Comparison of ENCODE assay signal across 1 cellular context in the genomic region with DNA sequence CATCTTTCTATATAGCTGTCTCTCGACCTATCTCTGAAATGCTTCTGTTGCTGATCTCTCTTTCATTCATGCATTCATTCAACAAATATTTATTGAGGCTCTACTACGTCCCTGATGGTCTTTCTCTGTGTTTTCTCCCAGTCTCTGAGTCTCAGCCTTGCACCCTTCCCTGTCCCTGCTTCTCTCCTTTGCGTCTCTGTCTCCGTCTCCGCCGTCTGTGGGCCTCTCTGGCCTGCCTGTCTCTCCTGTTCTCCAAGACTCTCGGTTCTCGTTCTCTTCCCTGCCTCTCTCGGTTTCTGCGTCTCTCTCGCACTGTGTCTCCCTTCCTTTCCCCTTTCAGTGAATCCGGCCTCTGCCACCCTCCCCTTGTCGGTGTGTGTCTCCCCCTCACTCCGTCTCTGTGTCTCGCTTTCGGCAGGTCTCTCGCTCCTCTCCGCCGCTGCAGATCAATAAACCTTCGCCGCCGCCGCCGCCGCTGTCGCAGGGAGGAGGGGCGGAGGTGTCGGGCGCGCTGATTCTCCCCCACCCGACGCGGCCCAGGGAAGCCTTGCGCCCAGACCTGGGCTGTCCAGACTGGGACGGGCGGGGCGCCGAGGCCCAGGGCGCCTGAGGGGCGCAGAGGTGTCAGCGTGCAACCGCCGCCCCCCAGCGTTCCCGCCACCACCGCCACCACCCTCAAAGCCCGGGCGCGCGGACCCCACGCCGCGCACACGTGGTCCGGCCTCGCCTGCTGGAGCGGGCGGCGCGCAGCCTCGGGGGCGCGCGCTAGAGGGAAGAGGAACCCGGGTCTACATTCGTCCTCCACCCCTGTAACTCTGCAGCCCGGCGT.
TF ChIP-seq lines count a peak whose summit lies in the region.

No MANE protein-coding gene starts in this region.

TF ChIP-seq in HepG2, 621 proteins besides CTCF, POLR2A, EP300 and RAD21 (continued from another document and continues in another):
- TF ChIP-seq RARA (CRISPR knock-in tag; IDR thresholded peaks at IDR 0.05) (0 out of 2 replicates have a peak, but pooled peaks have one; percentile 3), ATF7-NPFF (CRISPR knock-in tag; IDR thresholded peaks at IDR 0.05; ENCODE audit: low read depth) (no peak), POGZ (CRISPR knock-in tag; IDR thresholded peaks at IDR 0.05) (no peak), MTF2 (CRISPR knock-in tag; IDR thresholded peaks at IDR 0.05; ENCODE audit: borderline replicate concordance) (no peak; the same call in 1 of the 2 replicates), ZMAT5 (CRISPR knock-in tag; IDR thresholded peaks at IDR 0.05; ENCODE audit: borderline replicate concordance, low read depth) (no peak), ZGPAT (CRISPR knock-in tag; IDR thresholded peaks at IDR 0.05) (no peak), ZNF609 (CRISPR knock-in tag; IDR thresholded peaks at IDR 0.05; ENCODE audit: borderline replicate concordance) (no peak), NCOA2 (CRISPR knock-in tag; IDR thresholded peaks at IDR 0.05) (no peak), RBAK (CRISPR knock-in tag; IDR thresholded peaks at IDR 0.05) (no peak), ZNF367 (CRISPR knock-in tag; IDR thresholded peaks at IDR 0.05; ENCODE audit: borderline replicate concordance) (no peak), FOSL1 (CRISPR knock-in tag; IDR thresholded peaks at IDR 0.05; ENCODE audit: borderline replicate concordance) (no peak), RELA (CRISPR knock-in tag; IDR thresholded peaks at IDR 0.05) (no peak), FOXP4 (CRISPR knock-in tag; IDR thresholded peaks at IDR 0.05) (no peak), ZKSCAN1 (IDR thresholded peaks at IDR 0.05; ENCODE audit: low read length) (no peak), CBX5 (CRISPR knock-in tag; IDR thresholded peaks at IDR 0.05; ENCODE audit: borderline replicate concordance) (no peak), HDAC1 (CRISPR knock-in tag; IDR thresholded peaks at IDR 0.05) (0 out of 2 replicates have a peak, but pooled peaks have one; percentile 12), AKNA (CRISPR knock-in tag; IDR thresholded peaks at IDR 0.05; ENCODE audit: borderline replicate concordance) (no peak), ZFAT (CRISPR knock-in tag; conservative IDR thresholded peaks at IDR 0.05) (no peak), MLLT10 (CRISPR knock-in tag; IDR thresholded peaks at IDR 0.05) (no peak), ZMAT3 (CRISPR knock-in tag; conservative IDR thresholded peaks at IDR 0.05) (no peak), KLF6 (CRISPR knock-in tag; IDR thresholded peaks at IDR 0.05) (no peak), ZMYM3 (CRISPR knock-in tag; IDR thresholded peaks at IDR 0.05) (no peak), GABPB1 (CRISPR knock-in tag; IDR thresholded peaks at IDR 0.05) (no peak; the same call in 1 of the 2 replicates), EED (CRISPR knock-in tag; IDR thresholded peaks at IDR 0.05) (peak; percentile 77), HMGXB4 (CRISPR knock-in tag; IDR thresholded peaks at IDR 0.05; ENCODE audit: borderline replicate concordance in 1 of 2, low read depth in 1 of 2) (peak in 1 of 2 experiments; percentile 30; a peak in 1 of 4 replicates)
- TF ChIP-seq, protein P1, sequence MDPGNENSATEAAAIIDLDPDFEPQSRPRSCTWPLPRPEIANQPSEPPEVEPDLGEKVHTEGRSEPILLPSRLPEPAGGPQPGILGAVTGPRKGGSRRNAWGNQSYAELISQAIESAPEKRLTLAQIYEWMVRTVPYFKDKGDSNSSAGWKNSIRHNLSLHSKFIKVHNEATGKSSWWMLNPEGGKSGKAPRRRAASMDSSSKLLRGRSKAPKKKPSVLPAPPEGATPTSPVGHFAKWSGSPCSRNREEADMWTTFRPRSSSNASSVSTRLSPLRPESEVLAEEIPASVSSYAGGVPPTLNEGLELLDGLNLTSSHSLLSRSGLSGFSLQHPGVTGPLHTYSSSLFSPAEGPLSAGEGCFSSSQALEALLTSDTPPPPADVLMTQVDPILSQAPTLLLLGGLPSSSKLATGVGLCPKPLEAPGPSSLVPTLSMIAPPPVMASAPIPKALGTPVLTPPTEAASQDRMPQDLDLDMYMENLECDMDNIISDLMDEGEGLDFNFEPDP (CRISPR knock-in tag; conservative IDR thresholded peaks at IDR 0.05): no peak
- TF ChIP-seq, protein P2, sequence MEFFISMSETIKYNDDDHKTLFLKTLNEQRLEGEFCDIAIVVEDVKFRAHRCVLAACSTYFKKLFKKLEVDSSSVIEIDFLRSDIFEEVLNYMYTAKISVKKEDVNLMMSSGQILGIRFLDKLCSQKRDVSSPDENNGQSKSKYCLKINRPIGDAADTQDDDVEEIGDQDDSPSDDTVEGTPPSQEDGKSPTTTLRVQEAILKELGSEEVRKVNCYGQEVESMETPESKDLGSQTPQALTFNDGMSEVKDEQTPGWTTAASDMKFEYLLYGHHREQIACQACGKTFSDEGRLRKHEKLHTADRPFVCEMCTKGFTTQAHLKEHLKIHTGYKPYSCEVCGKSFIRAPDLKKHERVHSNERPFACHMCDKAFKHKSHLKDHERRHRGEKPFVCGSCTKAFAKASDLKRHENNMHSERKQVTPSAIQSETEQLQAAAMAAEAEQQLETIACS (CRISPR knock-in tag; IDR thresholded peaks at IDR 0.05): peak; percentile 78
- TF ChIP-seq, protein P3, sequence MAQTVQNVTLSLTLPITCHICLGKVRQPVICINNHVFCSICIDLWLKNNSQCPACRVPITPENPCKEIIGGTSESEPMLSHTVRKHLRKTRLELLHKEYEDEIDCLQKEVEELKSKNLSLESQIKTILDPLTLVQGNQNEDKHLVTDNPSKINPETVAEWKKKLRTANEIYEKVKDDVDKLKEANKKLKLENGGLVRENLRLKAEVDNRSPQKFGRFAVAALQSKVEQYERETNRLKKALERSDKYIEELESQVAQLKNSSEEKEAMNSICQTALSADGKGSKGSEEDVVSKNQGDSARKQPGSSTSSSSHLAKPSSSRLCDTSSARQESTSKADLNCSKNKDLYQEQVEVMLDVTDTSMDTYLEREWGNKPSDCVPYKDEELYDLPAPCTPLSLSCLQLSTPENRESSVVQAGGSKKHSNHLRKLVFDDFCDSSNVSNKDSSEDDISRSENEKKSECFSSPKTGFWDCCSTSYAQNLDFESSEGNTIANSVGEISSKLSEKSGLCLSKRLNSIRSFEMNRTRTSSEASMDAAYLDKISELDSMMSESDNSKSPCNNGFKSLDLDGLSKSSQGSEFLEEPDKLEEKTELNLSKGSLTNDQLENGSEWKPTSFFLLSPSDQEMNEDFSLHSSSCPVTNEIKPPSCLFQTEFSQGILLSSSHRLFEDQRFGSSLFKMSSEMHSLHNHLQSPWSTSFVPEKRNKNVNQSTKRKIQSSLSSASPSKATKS (CRISPR knock-in tag; IDR thresholded peaks at IDR 0.05): no peak
- TF ChIP-seq, protein P4, sequence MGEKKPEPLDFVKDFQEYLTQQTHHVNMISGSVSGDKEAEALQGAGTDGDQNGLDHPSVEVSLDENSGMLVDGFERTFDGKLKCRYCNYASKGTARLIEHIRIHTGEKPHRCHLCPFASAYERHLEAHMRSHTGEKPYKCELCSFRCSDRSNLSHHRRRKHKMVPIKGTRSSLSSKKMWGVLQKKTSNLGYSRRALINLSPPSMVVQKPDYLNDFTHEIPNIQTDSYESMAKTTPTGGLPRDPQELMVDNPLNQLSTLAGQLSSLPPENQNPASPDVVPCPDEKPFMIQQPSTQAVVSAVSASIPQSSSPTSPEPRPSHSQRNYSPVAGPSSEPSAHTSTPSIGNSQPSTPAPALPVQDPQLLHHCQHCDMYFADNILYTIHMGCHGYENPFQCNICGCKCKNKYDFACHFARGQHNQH (CRISPR knock-in tag; IDR thresholded peaks at IDR 0.05): no peak
